In genomic region chr13:46663216-46663615, GRCh38 we compare ENCODE assay signal across 1 cellular context.
TF ChIP-seq lines count a peak whose summit lies in the region.

No MANE protein-coding gene starts in this region.

TF ChIP-seq in A549, 52 proteins besides CTCF, POLR2A, EP300 and RAD21 (continued from another document):
- no peak for TF ChIP-seq HOXB5 (CRISPR knock-in tag; IDR thresholded peaks at IDR 0.05)
